Comparison of ENCODE assay signal across 27 cellular contexts in the genomic region with DNA sequence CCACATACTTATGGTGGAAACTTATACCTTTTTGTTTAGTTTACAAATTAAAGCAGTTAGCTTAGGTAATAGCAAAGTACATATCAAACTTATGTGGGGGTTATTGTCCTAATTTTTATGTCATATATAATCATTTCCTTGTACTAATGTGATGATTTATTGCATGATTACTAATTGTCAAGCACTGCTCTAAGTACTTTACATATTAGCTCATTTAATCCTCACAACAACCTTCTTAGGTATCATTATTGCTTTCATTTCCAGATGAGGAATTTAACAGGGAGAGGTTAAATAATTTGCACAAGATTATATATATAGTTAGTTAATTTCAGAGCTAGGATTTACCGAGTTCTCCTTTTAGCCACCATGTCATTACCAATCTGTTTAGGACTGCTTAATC.
"Had no signal": no experiment of that assay in that cellular context is flagged by ENCODE, and none has a peak within 500 bp of the region (broad histone marks: within the 10 kb centered on the region; RNA-seq: fewer than 3 reads in every experiment).

No MANE protein-coding gene starts in this region.

- H3K36me3 ChIP-seq: breast epithelium, gastroesophageal sphincter, heart left ventricle, pancreas, prostate gland, upper lobe of right lung had no signal

- H3K4me1 ChIP-seq: breast epithelium, prostate gland had no signal

- H3K4me3 ChIP-seq: breast epithelium, pancreas, prostate gland, upper lobe of right lung had no signal

- DNase-seq: activated CD4-positive, alpha-beta memory T cell treated with anti-CD3 and anti-CD28 coated beads, Interleukin-2, amount 10 ng/mL, durations not matched to agents 7 days and 5 days; activated CD4-positive, alpha-beta T cell treated with anti-CD3 and anti-CD28 coated beads, Interleukin-2, amount 10 ng/mL, durations not matched to agents 24 days and 14 days; activated CD4-positive, CD25-positive, alpha-beta regulatory T cell treated with anti-CD3 and anti-CD28 coated beads, Interleukin-2, amount 50 U/mL, for 72 hours; activated CD8-positive, alpha-beta memory T cell treated with anti-CD3 and anti-CD28 coated beads, Interleukin-2, amount 50 U/mL, for 48 hours; activated gamma-delta T cell treated with Interleukin-2 at 50 U/mL for 16 hours; activated naive CD4-positive, alpha-beta T cell treated with anti-CD3 and anti-CD28 coated beads, Interleukin-2, amount 50 U/mL, for 16 hours; activated T-cell treated with anti-CD3 and anti-CD28 coated beads, Interleukin-2, amount 50 U/mL, for 24 hours; amygdala; central memory CD4-positive, alpha-beta T cell; heart left ventricle; islet precursor cell; left cardiac atrium; left ventricle myocardium superior; naive B cell; nucleus accumbens; pancreas; stimulated activated CD4-positive, alpha-beta T cell treated with anti-CD3 and anti-CD28 coated beads, Interleukin-12 subunit alpha, Interleukin-12 subunit beta, amount 100 ng/mL, for 4 hours; stimulated activated CD4-positive, alpha-beta T cell treated with anti-CD3 and anti-CD28 coated beads, Interleukin-4, amount 100 ng/mL, for 1 hour; substantia nigra; SW 1271; T-helper 9 cell; upper lobe of right lung had no signal

- H3K9me3 Mint-ChIP-seq: activated CD4-positive, alpha-beta memory T cell treated with anti-CD3 and anti-CD28 coated beads, Interleukin-2, amount 10 ng/mL, durations not matched to agents 7 days and 5 days; activated CD4-positive, alpha-beta T cell treated with anti-CD3 and anti-CD28 coated beads, Interleukin-2, amount 10 ng/mL, durations not matched to agents 24 days and 14 days; activated T-cell treated with anti-CD3 and anti-CD28 coated beads, Interleukin-2, amount 50 U/mL, for 24 hours; naive B cell; stimulated activated naive CD8-positive, alpha-beta T cell treated with anti-CD3 and anti-CD28 coated beads, Interleukin-15, Interleukin-2, amounts not matched to agents 100 ng/mL and 50 ng/mL, for 24 hours; T-helper 1 cell treated with Interleukin-12 subunit alpha and Interleukin-12 subunit beta and Interleukin-4 antibody, amounts not matched to agents 30 μg/mL and 1 μg/mL, for 36 hours had no signal

- H3K4me3 Mint-ChIP-seq: activated CD4-positive, alpha-beta memory T cell treated with anti-CD3 and anti-CD28 coated beads, Interleukin-2, amount 10 ng/mL, durations not matched to agents 7 days and 5 days; activated CD4-positive, alpha-beta T cell treated with anti-CD3 and anti-CD28 coated beads, Interleukin-2, amount 10 ng/mL, durations not matched to agents 24 days and 14 days; activated T-cell treated with anti-CD3 and anti-CD28 coated beads, Interleukin-2, amount 50 U/mL, for 24 hours; naive B cell; stimulated activated naive CD8-positive, alpha-beta T cell treated with anti-CD3 and anti-CD28 coated beads, Interleukin-15, Interleukin-2, amounts not matched to agents 100 ng/mL and 50 ng/mL, for 24 hours; T-helper 1 cell treated with Interleukin-12 subunit alpha and Interleukin-12 subunit beta and Interleukin-4 antibody, amounts not matched to agents 30 μg/mL and 1 μg/mL, for 36 hours had no signal

- ATAC-seq: gastroesophageal sphincter, heart left ventricle, left cardiac atrium, left ventricle myocardium superior, pancreas, upper lobe of right lung had no signal

- H3K27ac ChIP-seq: breast epithelium, pancreas, upper lobe of right lung had no signal

- H3K27ac Mint-ChIP-seq: activated CD4-positive, alpha-beta memory T cell treated with anti-CD3 and anti-CD28 coated beads, Interleukin-2, amount 10 ng/mL, durations not matched to agents 7 days and 5 days; activated CD4-positive, alpha-beta T cell treated with anti-CD3 and anti-CD28 coated beads, Interleukin-2, amount 10 ng/mL, durations not matched to agents 24 days and 14 days; activated T-cell treated with anti-CD3 and anti-CD28 coated beads, Interleukin-2, amount 50 U/mL, for 24 hours; naive B cell; stimulated activated naive CD8-positive, alpha-beta T cell treated with anti-CD3 and anti-CD28 coated beads, Interleukin-15, Interleukin-2, amounts not matched to agents 100 ng/mL and 50 ng/mL, for 24 hours; T-helper 1 cell treated with Interleukin-12 subunit alpha and Interleukin-12 subunit beta and Interleukin-4 antibody, amounts not matched to agents 30 μg/mL and 1 μg/mL, for 36 hours had no signal

- H3K9me3 ChIP-seq: breast epithelium, gastroesophageal sphincter, heart left ventricle, pancreas, prostate gland, upper lobe of right lung had no signal

- H3K27me3 ChIP-seq: gastroesophageal sphincter, pancreas had no signal

- H3K36me3 Mint-ChIP-seq: naive B cell had no signal

- H3K4me1 Mint-ChIP-seq: activated CD4-positive, alpha-beta memory T cell treated with anti-CD3 and anti-CD28 coated beads, Interleukin-2, amount 10 ng/mL, durations not matched to agents 7 days and 5 days had no signal
